ENCODE assay signal across 8 cellular contexts in the genomic region with DNA sequence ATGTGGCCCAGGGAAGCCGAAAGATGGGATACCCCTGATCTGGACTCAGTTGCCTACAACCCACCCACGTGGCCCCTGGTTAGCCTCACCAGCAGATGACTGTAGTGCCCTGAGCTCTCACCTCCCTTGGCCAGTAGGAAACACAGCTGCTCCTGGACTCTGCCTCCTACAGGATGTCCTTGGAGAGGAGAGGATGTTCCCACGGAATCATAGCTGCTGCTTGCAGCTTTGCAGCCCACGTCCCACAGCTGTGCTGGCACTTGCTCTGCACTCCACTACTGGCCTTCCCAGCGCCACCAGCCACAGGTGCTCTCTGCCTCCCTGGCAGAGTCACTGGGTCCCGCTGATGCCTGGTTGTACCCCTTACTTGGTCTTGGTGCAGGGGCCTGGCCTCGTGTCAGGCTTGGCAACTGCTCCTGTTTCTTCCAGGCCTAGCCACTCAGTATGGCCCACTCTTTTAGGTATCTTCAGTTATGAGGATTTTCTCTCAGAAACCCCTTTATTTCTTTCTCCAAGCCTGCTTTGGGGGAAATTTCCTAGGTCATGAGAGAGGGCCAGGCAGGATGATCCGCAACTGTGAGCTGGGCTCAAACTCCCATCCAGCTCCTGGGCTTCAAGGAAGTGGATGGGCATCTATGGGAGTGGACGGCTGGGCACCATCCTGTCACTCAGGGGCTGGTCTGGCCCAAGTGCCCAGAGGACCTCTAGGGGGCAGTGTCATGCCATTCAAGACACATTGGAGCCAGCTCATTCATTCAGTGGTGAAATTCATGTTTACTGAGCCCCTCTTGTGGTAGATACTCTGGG. TPM values are rescaled to one million over a fixed set of nuclear protein-coding genes. Genes with fewer than 3 reads are reported as not detected.
DNase-seq lines count a peak whose midpoint lies in the region; ATAC-seq, FAIRE-seq and TF ChIP-seq lines count a peak whose summit lies in the region.

No MANE protein-coding gene starts in this region.

- H2AFZ ChIP-seq in K562 (ENCODE audit: low read depth, low read length) = no peak overlapping the region; the same call in 1 of the 2 replicates

- 25% methylated on average over 9 of the region's 9 CpGs for WGBS in K562 (ENCODE audit: insufficient coverage, low coverage, missing lambda C conversion rate)

- peak overlapping the region in 1 of 2 experiments; percentile 53; a peak in 2 of 4 replicates for H3K9ac ChIP-seq in K562 (ENCODE audit: insufficient read depth in 1 of 2, low read depth in 2 of 2, low read length in 2 of 2)

- H3K27me3 ChIP-seq in K562 (ENCODE audit: control insufficient read depth in 2 of 2, insufficient read depth in 2 of 2, low read length in 2 of 2) = no peaks in the 10 kb centered on the region

- CTCF ChIA-PET in K562 (lab: Yijun Ruan, JAX; ENCODE audit: low intra/inter-chr PET ratio) = interaction anchor here (0.5 to 5.6 kb wide), 7 partner anchors 9 to 508 kb away, joined by 3 to 62 read pairs (median 3); no protein-coding TSS in a partner anchor

- H4K20me1 ChIP-seq in K562 (replicated peaks; ENCODE audit: control insufficient read depth, insufficient read depth, low read length) = no peaks in the 10 kb centered on the region

- TF ChIP-seq POLR2A in K562 (conservative IDR thresholded peaks at IDR 0.05) = no peak

- H3K9me1 ChIP-seq in K562 (ENCODE audit: control insufficient read depth, insufficient read depth, low read length) = peaks cover 2% of the 10 kb centered on the region

- H3K9me3 ChIP-seq in K562 (replicated peaks; ENCODE audit: control insufficient read depth, insufficient read depth, low read depth, low read length) = no peaks in the 10 kb centered on the region

- peaks cover 0 to 4% of the 10 kb centered on the region in 2 experiments; a peak in 2 of 5 replicates for H3K4me1 ChIP-seq in K562 (replicated peaks in 1 of 2; ENCODE audit: control insufficient read depth in 2 of 2, insufficient read depth in 2 of 2, low read length in 2 of 2)

- no peak overlapping the region for H3K4me3 ChIP-seq in K562

- no peaks in the 10 kb centered on the region for H3K79me2 ChIP-seq in K562 (ENCODE audit: control insufficient read depth, insufficient read depth, low read length)

- H3K36me3 ChIP-seq in K562 (ENCODE audit: control insufficient read depth, insufficient read depth, low read length) = peaks cover 4% of the 10 kb centered on the region; the same call in 1 of the 3 replicates

- TF ChIP-seq RAD21 in K562 (CRISPR knock-in tag; conservative IDR thresholded peaks at IDR 0.05 in 1 of 2, IDR thresholded peaks at IDR 0.05 in 1 of 2) = peak; percentile 91 to 97

- TF ChIP-seq EP300 in K562 (IDR thresholded peaks at IDR 0.05; ENCODE audit: low read length) = peak; percentile 44; the same call in 1 of the 2 replicates

- H3K27ac ChIP-seq in K562 (ENCODE audit: extremely low read depth, low read depth, low read length) = no peak overlapping the region

- no peak overlapping the region for H3K4me2 ChIP-seq in K562 (ENCODE audit: insufficient read depth, low read length)

- no TSS peak for BruUV-seq in K562 (replicated peaks; lab: Mats Ljungman, UMichigan)

- FAIRE-seq in K562 (lab: Jason Lieb, UNC) = peak; percentile 98

- ATAC-seq in K562 = peak; percentile 99

- in situ Hi-C loops in K562 (cut with MboI) = loop anchor here (5.0 kb wide), 1 partner anchor 117 kb away; no protein-coding TSS in a partner anchor

- DNase-seq in DMS153 treated with DMSO at 0.1 percent for 48 hours (lab: John Stamatoyannopoulos, UW; ENCODE audit: unreplicated experiment) = peak; percentile 2
- DNase-seq in GM20000 (ENCODE audit: low spot score) = peak; percentile 73
- peak in 56 of 76 experiments; percentile 3 to 64 (median 34) for DNase-seq in HUDEP-2 (lab: John Stamatoyannopoulos, UW; ENCODE audit: unreplicated experiment in 76 of 76)
- peak; percentile 60 for DNase-seq in T-helper 9 cell
- peak; percentile 82 to 91 (median 86) for DNase-seq in K562 (ENCODE audit: extremely low read depth in 1 of 4, low spot score in 3 of 4)
- peak; percentile 80 for DNase-seq in inferior parietal cortex (ENCODE audit: extremely low spot score)
- DNase-seq in stimulated activated CD4-positive, alpha-beta T cell treated with anti-CD3 and anti-CD28 coated beads, Interleukin-1b, Interleukin-23, amount 100 ng/mL, for 4 hours (ENCODE audit: low read depth in 2 of 2) = peak; percentile 50 to 62
- DNase-seq in NCI-H1048 (lab: John Stamatoyannopoulos, UW) = no peak

- TF ChIP-seq CTCF in GM20000 (IDR thresholded peaks at IDR 0.05; ENCODE audit: extremely low read depth, missing control alignments) (peak; percentile 83), K562 (IDR thresholded peaks at IDR 0.05 in 2 of 3, conservative IDR thresholded peaks at IDR 0.05 in 1 of 3; ENCODE audit: insufficient read depth in 2 of 3, low read depth in 1 of 3, low read length in 3 of 3) (peak; percentile 98 to 99 (median 98))

- POLR2A ChIA-PET in K562 (lab: Yijun Ruan, JAX) = interaction anchor here (0.6 to 2.0 kb wide), 12 partner anchors 9 to 580 kb away, joined by 3 to 9 read pairs (median 4); a partner anchor contains a TSS

- intact Hi-C loops in K562 (cut with micrococcal nuclease) = loop anchor here (1.0 to 5.0 kb wide), 5 partner anchors 29 to 508 kb away; no protein-coding TSS in a partner anchor

TF ChIP-seq in K562, 482 proteins besides CTCF, POLR2A, EP300 and RAD21 (continues in another document):
- TF ChIP-seq, protein P1, sequence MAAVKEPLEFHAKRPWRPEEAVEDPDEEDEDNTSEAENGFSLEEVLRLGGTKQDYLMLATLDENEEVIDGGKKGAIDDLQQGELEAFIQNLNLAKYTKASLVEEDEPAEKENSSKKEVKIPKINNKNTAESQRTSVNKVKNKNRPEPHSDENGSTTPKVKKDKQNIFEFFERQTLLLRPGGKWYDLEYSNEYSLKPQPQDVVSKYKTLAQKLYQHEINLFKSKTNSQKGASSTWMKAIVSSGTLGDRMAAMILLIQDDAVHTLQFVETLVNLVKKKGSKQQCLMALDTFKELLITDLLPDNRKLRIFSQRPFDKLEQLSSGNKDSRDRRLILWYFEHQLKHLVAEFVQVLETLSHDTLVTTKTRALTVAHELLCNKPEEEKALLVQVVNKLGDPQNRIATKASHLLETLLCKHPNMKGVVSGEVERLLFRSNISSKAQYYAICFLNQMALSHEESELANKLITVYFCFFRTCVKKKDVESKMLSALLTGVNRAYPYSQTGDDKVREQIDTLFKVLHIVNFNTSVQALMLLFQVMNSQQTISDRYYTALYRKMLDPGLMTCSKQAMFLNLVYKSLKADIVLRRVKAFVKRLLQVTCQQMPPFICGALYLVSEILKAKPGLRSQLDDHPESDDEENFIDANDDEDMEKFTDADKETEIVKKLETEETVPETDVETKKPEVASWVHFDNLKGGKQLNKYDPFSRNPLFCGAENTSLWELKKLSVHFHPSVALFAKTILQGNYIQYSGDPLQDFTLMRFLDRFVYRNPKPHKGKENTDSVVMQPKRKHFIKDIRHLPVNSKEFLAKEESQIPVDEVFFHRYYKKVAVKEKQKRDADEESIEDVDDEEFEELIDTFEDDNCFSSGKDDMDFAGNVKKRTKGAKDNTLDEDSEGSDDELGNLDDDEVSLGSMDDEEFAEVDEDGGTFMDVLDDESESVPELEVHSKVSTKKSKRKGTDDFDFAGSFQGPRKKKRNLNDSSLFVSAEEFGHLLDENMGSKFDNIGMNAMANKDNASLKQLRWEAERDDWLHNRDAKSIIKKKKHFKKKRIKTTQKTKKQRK (IDR thresholded peaks at IDR 0.05; ENCODE audit: borderline replicate concordance, low read depth, low read length) = no peak
- TF ChIP-seq HCFC1 (IDR thresholded peaks at IDR 0.05; ENCODE audit: low read depth, low read length) (peak; percentile 28; the same call in 1 of the 2 replicates), ZKSCAN8 (CRISPR knock-in tag; IDR thresholded peaks at IDR 0.05) (no peak)

RNA-seq across cellular contexts. Expression of a gene that starts 16.3 kb away (rescaled TPM):
- 21.1 and 67.2 TPM in 2 replicates for total RNA-seq in K562 (2011; cell fraction: chromatin; rRNA removed; ENCODE audit: low replicate concordance)
- total RNA-seq in K562 (2011; cell fraction: nucleolus; rRNA removed) = 38.7 and 48.8 TPM in 2 replicates
- total RNA-seq in K562 (2011; cell fraction: nucleoplasm; rRNA removed) = 25.6 and 29.8 TPM in 2 replicates
- 12.6 and 17.4 TPM in 2 replicates for total RNA-seq in K562 (2014; rRNA removed)
- total RNA-seq in K562 (2014; rRNA removed; fragmentation: Illumina TruSeq; extraction: Trizol) = 3.3 and 4.3 TPM in 2 replicates
- total RNA-seq in K562 (2015; rRNA removed; fragmentation: Illumina TruSeq; extraction: Trizol) = 8.8 and 9.2 TPM in 2 replicates
- 12.4 and 13.4 TPM in 2 replicates for total RNA-seq in K562 (2021)
- 7.7 and 10.6 TPM in 2 replicates for polyA plus RNA-seq in K562 (2011; rRNA removed)
- polyA plus RNA-seq in K562 (2011; cell fraction: cytosol; rRNA removed) = 9.8 and 17.0 TPM in 2 replicates
- 51.3 and 85.1 TPM in 2 replicates for polyA plus RNA-seq in K562 (2011; cell fraction: nucleus; rRNA removed)
- polyA plus RNA-seq in K562 (2012) = 10.0 and 15.4 TPM in 2 replicates
- polyA plus RNA-seq in K562 (2014; fragmentation: Illumina TruSeq; extraction: Trizol) = 8.7 and 9.8 TPM in 2 replicates
- under 1 TPM; 0.11 to 0.49 TPM for polyA plus RNA-seq in K562 (2014; fragmentation: Nextera tagmentation; extraction: Ambion mirVana)
- polyA plus RNA-seq in K562 (2014; rRNA removed) = 16.0 and 18.1 TPM in 2 replicates
- polyA minus RNA-seq in K562 (2011; rRNA and poly(A)+ RNA removed) = 10.8 and 11.9 TPM in 2 replicates
- polyA minus RNA-seq in K562 (2011; cell fraction: cytosol; rRNA and poly(A)+ RNA removed) = 2.6 and 4.9 TPM in 2 replicates
- polyA minus RNA-seq in K562 (2011; cell fraction: nucleus; rRNA and poly(A)+ RNA removed) = 32.0 and 33.5 TPM in 2 replicates

RNA-seq across cellular contexts. Expression of a gene that starts 55.1 kb away (rescaled TPM):
- total RNA-seq in K562 (2011; cell fraction: chromatin; rRNA removed; ENCODE audit: low replicate concordance) = 283 and 655 TPM in 2 replicates
- total RNA-seq in K562 (2011; cell fraction: nucleolus; rRNA removed) = 463 and 540 TPM in 2 replicates
- 244 and 351 TPM in 2 replicates for total RNA-seq in K562 (2011; cell fraction: nucleoplasm; rRNA removed)
- total RNA-seq in K562 (2014; rRNA removed) (152 and 190 TPM in 2 replicates), K562 (2014; rRNA removed; fragmentation: Illumina TruSeq; extraction: Trizol) (60.7 and 88.3 TPM in 2 replicates), K562 (2015; rRNA removed; fragmentation: Illumina TruSeq; extraction: Trizol) (47.5 and 50.1 TPM in 2 replicates), K562 (2021) (149 and 161 TPM in 2 replicates)
- polyA plus RNA-seq in K562 (2011; rRNA removed) (209 and 284 TPM in 2 replicates), K562 (2014; fragmentation: Illumina TruSeq; extraction: Trizol) (135 and 145 TPM in 2 replicates), K562 (2014; fragmentation: Nextera tagmentation; extraction: Ambion mirVana) (10 to 100 TPM in 1 of 2 experiments, 1 to 10 TPM in 1; 5.4 to 11.0 TPM), K562 (2014; rRNA removed) (116 and 140 TPM in 2 replicates)
- 214 and 249 TPM in 2 replicates for polyA plus RNA-seq in K562 (2011; cell fraction: cytosol; rRNA removed)
- polyA plus RNA-seq in K562 (2011; cell fraction: nucleus; rRNA removed) = 1,089 and 1,150 TPM in 2 replicates
- 67.9 and 83.7 TPM in 2 replicates for polyA plus RNA-seq in K562 (2012)
- polyA minus RNA-seq in K562 (2011; rRNA and poly(A)+ RNA removed) = 191 and 192 TPM in 2 replicates
- polyA minus RNA-seq in K562 (2011; cell fraction: cytosol; rRNA and poly(A)+ RNA removed) = 144 and 183 TPM in 2 replicates
- polyA minus RNA-seq in K562 (2011; cell fraction: nucleus; rRNA and poly(A)+ RNA removed) = 158 and 240 TPM in 2 replicates
